ENCODE assay signal across 8 cellular contexts in the genomic region with DNA sequence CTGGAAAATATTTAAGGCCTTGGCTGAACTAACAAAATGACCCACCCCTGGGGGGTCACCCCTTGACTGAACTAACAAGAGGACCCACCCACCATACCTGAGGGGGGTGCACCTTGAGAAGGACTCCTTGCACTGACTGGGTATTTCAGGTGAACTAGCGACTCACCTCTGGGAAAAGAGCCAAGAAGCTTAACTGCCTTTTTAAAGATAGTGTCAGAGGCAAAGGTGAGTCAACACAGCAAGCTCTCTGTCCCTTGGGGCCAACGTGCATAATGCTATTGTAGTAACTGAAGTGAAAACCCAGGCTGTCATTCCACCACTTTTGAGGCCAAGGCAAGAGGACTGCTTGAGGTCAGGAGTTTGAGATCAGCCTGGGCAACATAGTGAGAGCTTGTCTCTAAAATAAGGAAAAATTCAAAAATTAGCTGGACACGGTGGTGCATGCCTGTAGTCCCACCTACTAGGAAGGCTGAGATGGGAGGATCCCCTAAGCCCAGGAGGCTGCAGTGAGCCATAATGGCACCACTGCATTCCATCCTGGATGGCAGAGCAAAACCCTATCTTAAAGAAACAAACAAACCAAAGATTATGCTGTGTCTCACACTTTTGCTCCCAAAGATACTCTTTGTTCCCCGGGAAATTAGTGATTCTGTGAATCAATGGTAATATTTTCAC. TPM values are rescaled to one million over a fixed set of nuclear protein-coding genes. Genes with fewer than 3 reads are reported as not detected.
DNase-seq lines count a peak whose midpoint lies in the region; ATAC-seq and TF ChIP-seq lines count a peak whose summit lies in the region.

No MANE protein-coding gene starts in this region.

- H4K20me1 ChIP-seq in mammary epithelial cell (ENCODE audit: insufficient read depth, low read length), result no peaks in the 10 kb centered on the region

- H3K36me3 ChIP-seq in mammary epithelial cell (ENCODE audit: insufficient read depth, low read length), result no peaks in the 10 kb centered on the region

- DNase-seq in NCI-H1417 (lab: John Stamatoyannopoulos, UW) (peak; percentile 37 to 77 (median 61)), NCI-H1417 treated with DMSO at 0.1 percent for 48 hours (lab: John Stamatoyannopoulos, UW) (no peak), NCI-H2029 (lab: John Stamatoyannopoulos, UW) (peak; percentile 53), mammary epithelial cell (peak; percentile 97)
- DNase-seq in stimulated activated CD4-positive, alpha-beta T cell treated with anti-CD3 and anti-CD28 coated beads, Interleukin-4, amount 100 ng/mL, for 24 hours, result peak; percentile 23
- DNase-seq in activated CD8-positive, alpha-beta memory T cell treated with anti-CD3 and anti-CD28 coated beads, Interleukin-2, amount 10 ng/mL, durations not matched to agents 7 days and 5 days, result no peak

- intact Hi-C loops in mammary epithelial cell (cut with micrococcal nuclease), result no loop called here

- H3K27me3 ChIP-seq in mammary epithelial cell (ENCODE audit: insufficient read depth, low read length), result no peaks in the 10 kb centered on the region

- 38% methylated on average over 4 of the region's 4 CpGs for WGBS in mammary epithelial cell (ENCODE audit: low coverage, missing lambda C conversion rate)

- peaks cover 2% of the 10 kb centered on the region for H3K4me1 Mint-ChIP-seq in activated CD8-positive, alpha-beta memory T cell treated with anti-CD3 and anti-CD28 coated beads, Interleukin-2, amount 10 ng/mL, durations not matched to agents 7 days and 5 days

- CTCF ChIA-PET in mammary epithelial cell (lab: Charles Lee; ENCODE audit: low non-redundant PET), result no interaction called here
- CTCF ChIA-PET in activated CD8-positive, alpha-beta memory T cell treated with anti-CD3 and anti-CD28 coated beads, Interleukin-2, amount 10 ng/mL, durations not matched to agents 7 days and 5 days (lab: Charles Lee), result no interaction called here

- dilution Hi-C loops in mammary epithelial cell (cut with HindIII; ENCODE audit: low sequenced_read_pairs), result no loop called here

- in situ Hi-C loops in mammary epithelial cell (cut with MboI; ENCODE audit: low sequenced_read_pairs in 2 of 2), result no loop called here

- H3K9me3 Mint-ChIP-seq in activated CD8-positive, alpha-beta memory T cell treated with anti-CD3 and anti-CD28 coated beads, Interleukin-2, amount 10 ng/mL, durations not matched to agents 7 days and 5 days (ENCODE audit: low read depth), result no peaks in the 10 kb centered on the region

- no peaks in the 10 kb centered on the region for H3K79me2 ChIP-seq in mammary epithelial cell (ENCODE audit: insufficient read depth, low read length)

- TSS peak; percentile 62 for BruUV-seq in mammary epithelial cell (replicated peaks; lab: Mats Ljungman, UMichigan)

- no peak for TF ChIP-seq CTCF in mammary epithelial cell (conservative IDR thresholded peaks at IDR 0.05 in 1 of 2, IDR thresholded peaks at IDR 0.05 in 1 of 2; ENCODE audit: extremely low read depth in 1 of 2, insufficient read depth in 1 of 2, low read depth in 1 of 2, low read length in 2 of 2)

- peak overlapping the region; percentile 63 for H3K9ac ChIP-seq in mammary epithelial cell (ENCODE audit: insufficient read depth, low read length)

- peaks cover 38% of the 10 kb centered on the region for H3K27me3 Mint-ChIP-seq in activated CD8-positive, alpha-beta memory T cell treated with anti-CD3 and anti-CD28 coated beads, Interleukin-2, amount 10 ng/mL, durations not matched to agents 7 days and 5 days

- peak overlapping the region; percentile 88 for H3K27ac ChIP-seq in mammary epithelial cell (ENCODE audit: insufficient read depth, low read depth, low read length)

- H3K4me3 ChIP-seq in mammary epithelial cell (replicated peaks in 1 of 3; ENCODE audit: insufficient read depth in 1 of 3, low read depth in 2 of 3, low read length in 3 of 3), result peak overlapping the region in 1 of 3 experiments; percentile 20

- peaks cover 7% of the 10 kb centered on the region for H3K36me3 Mint-ChIP-seq in activated CD8-positive, alpha-beta memory T cell treated with anti-CD3 and anti-CD28 coated beads, Interleukin-2, amount 10 ng/mL, durations not matched to agents 7 days and 5 days

- H3K4me1 ChIP-seq in mammary epithelial cell (ENCODE audit: insufficient read depth, low read length), result peaks cover 23% of the 10 kb centered on the region

- H3K4me2 ChIP-seq in mammary epithelial cell (ENCODE audit: insufficient read depth, low read depth, low read length), result peak overlapping the region; percentile 77

- no peak overlapping the region for H2AFZ ChIP-seq in mammary epithelial cell (ENCODE audit: low read depth, low read length)

- H3K4me3 Mint-ChIP-seq in activated CD8-positive, alpha-beta memory T cell treated with anti-CD3 and anti-CD28 coated beads, Interleukin-2, amount 10 ng/mL, durations not matched to agents 7 days and 5 days, result no peak overlapping the region

- ATAC-seq in GM18867 (IDR thresholded peaks at IDR 0.05; ENCODE audit: unreplicated experiment), result no peak
- ATAC-seq in GM21515 (IDR thresholded peaks at IDR 0.05; ENCODE audit: unreplicated experiment), result no peak
- ATAC-seq in activated CD8-positive, alpha-beta memory T cell treated with anti-CD3 and anti-CD28 coated beads, Interleukin-2, amount 10 ng/mL, durations not matched to agents 7 days and 5 days, result no peak

- H3K9me3 ChIP-seq in mammary epithelial cell (replicated peaks; ENCODE audit: insufficient read depth, low read length), result no peaks in the 10 kb centered on the region

- no peak overlapping the region for H3K27ac Mint-ChIP-seq in activated CD8-positive, alpha-beta memory T cell treated with anti-CD3 and anti-CD28 coated beads, Interleukin-2, amount 10 ng/mL, durations not matched to agents 7 days and 5 days

RNA-seq across cellular contexts. Expression of a gene that starts 36.4 kb away (rescaled TPM):
- 10 to 100 TPM; 13.7 to 16.2 TPM for total RNA-seq in mammary epithelial cell
- polyA plus RNA-seq in mammary epithelial cell, result 12.2 TPM
- 38.9 TPM for polyA minus RNA-seq in mammary epithelial cell
- total RNA-seq in activated CD8-positive, alpha-beta memory T cell treated with anti-CD3 and anti-CD28 coated beads, Interleukin-2, amount 10 ng/mL, durations not matched to agents 7 days and 5 days, result 10 to 100 TPM; 45.7 to 71.8 TPM

Comparison
In these comparisons a context has a peak if more than half of its experiments do, and no peak if none do; other contexts are left out.
1. DNase-seq: peak in NCI-H1417 (3 of 3), NCI-H2029 (single experiment), mammary epithelial cell (single experiment) and stimulated activated CD4-positive, alpha-beta T cell treated with anti-CD3 and anti-CD28 coated beads, Interleukin-4, amount 100 ng/mL, for 24 hours (single experiment); none in NCI-H1417 treated with DMSO at 0.1 percent for 48 hours (single experiment) and activated CD8-positive, alpha-beta memory T cell treated with anti-CD3 and anti-CD28 coated beads, Interleukin-2, amount 10 ng/mL, durations not matched to agents 7 days and 5 days (single experiment).